ENCODE assay signal across 8 cellular contexts in the genomic region with DNA sequence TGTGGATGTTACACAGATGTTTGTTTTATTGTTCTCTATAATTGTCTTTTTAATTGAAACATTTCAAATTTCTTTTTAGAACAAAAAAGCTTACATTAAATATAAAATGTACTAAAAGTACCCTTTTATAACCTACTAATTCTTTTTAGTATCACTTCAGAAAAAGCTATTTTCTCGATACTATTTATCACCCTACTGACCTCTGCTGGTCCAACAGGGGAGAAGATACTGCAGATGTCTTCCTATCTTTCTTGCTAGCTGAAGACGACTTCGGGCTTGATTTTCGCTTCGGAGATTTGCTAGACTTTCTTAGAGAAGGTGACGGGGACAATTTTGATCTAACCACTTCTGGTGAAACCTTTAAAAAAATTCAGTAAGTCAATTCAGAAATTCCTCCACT. TPM values are rescaled to one million over a fixed set of nuclear protein-coding genes. Genes with fewer than 3 reads are reported as not detected.
A peak's percentile ranks its signal among the peaks of the same experiment; 100 is the strongest.
DNase-seq lines count a peak whose midpoint lies in the region; ATAC-seq, FAIRE-seq and TF ChIP-seq lines count a peak whose summit lies in the region.

No MANE protein-coding gene starts in this region.

- H3K4me2 ChIP-seq in keratinocyte (ENCODE audit: control insufficient read depth, extremely low read depth, insufficient read depth, low read depth, low read length) = no peak overlapping the region

- DNase-seq in AG20443 (ENCODE audit: low spot score) (peak; percentile 10), HEK293T (ENCODE audit: extremely low spot score) (peak; percentile 4), WTC11 (ENCODE audit: low spot score) (no peak), keratinocyte (ENCODE audit: low read depth, low spot score) (no peak), GM12891 (ENCODE audit: insufficient read length, low spot score) (no peak)
- no peak for DNase-seq in activated T-cell treated with anti-CD3 and anti-CD28 coated beads, Interleukin-2, amount 50 U/mL, for 24 hours

- H3K4me3 ChIP-seq in keratinocyte (ENCODE audit: control insufficient read depth in 2 of 3, extremely low read depth in 1 of 3, insufficient read depth in 2 of 3, low read depth in 1 of 3, low read length in 3 of 3) = no peak overlapping the region

- H3K27me3 Mint-ChIP-seq in WTC11 (ENCODE audit: low read depth) = no peaks in the 10 kb centered on the region
- H3K27me3 Mint-ChIP-seq in activated T-cell treated with anti-CD3 and anti-CD28 coated beads, Interleukin-2, amount 50 U/mL, for 24 hours = no peaks in the 10 kb centered on the region

- H3K27ac Mint-ChIP-seq in WTC11 = no peak overlapping the region
- H3K27ac Mint-ChIP-seq in activated T-cell treated with anti-CD3 and anti-CD28 coated beads, Interleukin-2, amount 50 U/mL, for 24 hours = no peak overlapping the region

- no peaks in the 10 kb centered on the region for H3K9me3 Mint-ChIP-seq in WTC11
- no peaks in the 10 kb centered on the region for H3K9me3 Mint-ChIP-seq in activated T-cell treated with anti-CD3 and anti-CD28 coated beads, Interleukin-2, amount 50 U/mL, for 24 hours

- TF ChIP-seq CTCF in WTC11 (IDR thresholded peaks at IDR 0.05) (no peak), keratinocyte (optimal IDR thresholded peaks at IDR 0.05 in 1 of 3, IDR thresholded peaks at IDR 0.05 in 1 of 3, conservative IDR thresholded peaks at IDR 0.05 in 1 of 3; ENCODE audit: extremely low read depth in 1 of 3, insufficient read depth in 2 of 3, low read length in 3 of 3) (peak; percentile 9 to 19 (median 11))

- H3K36me3 ChIP-seq in keratinocyte (ENCODE audit: control insufficient read depth in 2 of 2, extremely low read depth in 1 of 2, insufficient read depth in 2 of 2, low read length in 2 of 2) = peaks cover 6 to 13% of the 10 kb centered on the region in 2 experiments

- H3K9me3 ChIP-seq in keratinocyte (ENCODE audit: control insufficient read depth, low read depth, low read length) = no peaks in the 10 kb centered on the region

- no peak overlapping the region for H3K27ac ChIP-seq in keratinocyte (ENCODE audit: control insufficient read depth, insufficient read depth, low read length)

- no peaks in the 10 kb centered on the region for H3K9me1 ChIP-seq in keratinocyte (ENCODE audit: control insufficient read depth, extremely low read depth, insufficient read depth, low read length)

- no peak overlapping the region for H3K9ac ChIP-seq in keratinocyte (ENCODE audit: control insufficient read depth, extremely low read depth, insufficient read depth, low read length)

- no peaks in the 10 kb centered on the region for H3K27me3 ChIP-seq in keratinocyte (ENCODE audit: control insufficient read depth, extremely low read depth, insufficient read depth, low read length)

- dilution Hi-C loops in keratinocyte (cut with MboI; ENCODE audit: extremely low pct_ligation_motif_present, low sequenced_read_pairs) = no loop called here

- no peak for TF ChIP-seq POLR2A in GM12891 (IDR thresholded peaks at IDR 0.05; ENCODE audit: low read depth, low read length)

- H3K4me1 ChIP-seq in keratinocyte (ENCODE audit: control insufficient read depth, extremely low read depth, insufficient read depth, low read length) = peaks cover 6% of the 10 kb centered on the region

- no peaks in the 10 kb centered on the region for H4K20me1 ChIP-seq in keratinocyte (ENCODE audit: control insufficient read depth, extremely low read depth, insufficient read depth, low read length)

- FAIRE-seq in keratinocyte (lab: Jason Lieb, UNC) (no peak), GM12891 (lab: Jason Lieb, UNC) (no peak)

- H2AFZ ChIP-seq in keratinocyte (ENCODE audit: control insufficient read depth, low read length) = no peak overlapping the region

- no peak overlapping the region for H3K4me3 Mint-ChIP-seq in WTC11
- no peak overlapping the region for H3K4me3 Mint-ChIP-seq in activated T-cell treated with anti-CD3 and anti-CD28 coated beads, Interleukin-2, amount 50 U/mL, for 24 hours

- H3K4me1 Mint-ChIP-seq in WTC11 = no peaks in the 10 kb centered on the region
- H3K4me1 Mint-ChIP-seq in activated T-cell treated with anti-CD3 and anti-CD28 coated beads, Interleukin-2, amount 50 U/mL, for 24 hours (ENCODE audit: low read depth) = peaks cover 9% of the 10 kb centered on the region

- H3K36me3 Mint-ChIP-seq in WTC11 = peaks cover 25% of the 10 kb centered on the region
- H3K36me3 Mint-ChIP-seq in activated T-cell treated with anti-CD3 and anti-CD28 coated beads, Interleukin-2, amount 50 U/mL, for 24 hours (ENCODE audit: low read depth) = peaks cover 77% of the 10 kb centered on the region

- CTCF ChIA-PET in HEK293T (lab: Yijun Ruan, JAX) (interaction anchor here (0.9 kb wide), 1 partner anchor 9 kb away, joined by 4 read pairs; no protein-coding TSS in a partner anchor), WTC11 (lab: Charles Lee) (interaction anchor here (0.7 to 1.6 kb wide), 13 partner anchors 9 to 281 kb away, joined by 3 to 27 read pairs (median 3); no protein-coding TSS in a partner anchor)

- no peaks in the 10 kb centered on the region for H3K79me2 ChIP-seq in keratinocyte (ENCODE audit: control insufficient read depth, insufficient read depth, low read length)

- peak; percentile 32; the same call in 1 of the 2 replicates for ATAC-seq in WTC11
- ATAC-seq in HG03378 (IDR thresholded peaks at IDR 0.05; ENCODE audit: unreplicated experiment) = no peak
- no peak for ATAC-seq in HG03439 (IDR thresholded peaks at IDR 0.05; ENCODE audit: unreplicated experiment)

- POLR2A ChIA-PET in HEK293T (lab: Yijun Ruan, JAX) (no interaction called here), WTC11 (lab: Charles Lee) (no interaction called here)

TF ChIP-seq in HEK293T, 16 proteins besides CTCF, POLR2A, EP300 and RAD21:
- TF ChIP-seq BHLHE40 (IDR thresholded peaks at IDR 0.05; ENCODE audit: borderline replicate concordance) = no peak
- TF ChIP-seq SUZ12 (IDR thresholded peaks at IDR 0.05) = no peak
- no peak for TF ChIP-seq FOXK2 (IDR thresholded peaks at IDR 0.05)
- TF ChIP-seq FOXA1 (IDR thresholded peaks at IDR 0.05) = no peak
- TF ChIP-seq NFRKB (IDR thresholded peaks at IDR 0.05) = no peak
- no peak for TF ChIP-seq TARDBP (IDR thresholded peaks at IDR 0.05)

TF ChIP-seq in WTC11, 78 proteins besides CTCF, POLR2A, EP300 and RAD21 (continues in another document):
- TF ChIP-seq, protein P1, sequence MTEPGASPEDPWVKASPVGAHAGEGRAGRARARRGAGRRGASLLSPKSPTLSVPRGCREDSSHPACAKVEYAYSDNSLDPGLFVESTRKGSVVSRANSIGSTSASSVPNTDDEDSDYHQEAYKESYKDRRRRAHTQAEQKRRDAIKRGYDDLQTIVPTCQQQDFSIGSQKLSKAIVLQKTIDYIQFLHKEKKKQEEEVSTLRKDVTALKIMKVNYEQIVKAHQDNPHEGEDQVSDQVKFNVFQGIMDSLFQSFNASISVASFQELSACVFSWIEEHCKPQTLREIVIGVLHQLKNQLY (CRISPR knock-in tag; IDR thresholded peaks at IDR 0.05) = no peak
- TF ChIP-seq MYBL2 (CRISPR knock-in tag; IDR thresholded peaks at IDR 0.05) (no peak), CREM (CRISPR knock-in tag; IDR thresholded peaks at IDR 0.05) (no peak), ZNF416 (CRISPR knock-in tag; IDR thresholded peaks at IDR 0.05) (no peak), EMX1 (CRISPR knock-in tag; IDR thresholded peaks at IDR 0.05) (no peak), OVOL2 (CRISPR knock-in tag; IDR thresholded peaks at IDR 0.05; ENCODE audit: borderline replicate concordance) (no peak), GABPB1 (CRISPR knock-in tag; IDR thresholded peaks at IDR 0.05) (no peak)

TF ChIP-seq in GM12891, 5 proteins besides CTCF, POLR2A, EP300 and RAD21:
- TF ChIP-seq POU2F2 (IDR thresholded peaks at IDR 0.05; ENCODE audit: low read depth, low read length) = no peak
- no peak for TF ChIP-seq SPI1 (IDR thresholded peaks at IDR 0.05; ENCODE audit: low read depth, low read length)
- no peak for TF ChIP-seq POLR2AphosphoS5 (IDR thresholded peaks at IDR 0.05; ENCODE audit: low read depth, low read length)
- TF ChIP-seq TAF1 (IDR thresholded peaks at IDR 0.05; ENCODE audit: low read depth, low read length) = no peak
- no peak for TF ChIP-seq PAX5 (IDR thresholded peaks at IDR 0.05; ENCODE audit: insufficient read depth, low read length, severe bottlenecking)

RNA-seq across cellular contexts. Expression of gene ZC3H13, which starts 42.4 kb away (rescaled TPM):
- total RNA-seq in WTC11 (2021) = 49.7 to 56.9 TPM (median 54.2 TPM) in 3 replicates
- polyA plus RNA-seq in keratinocyte = 4.8 to 10.6 TPM (median 6.1 TPM) in 3 replicates
- 87.6 TPM for polyA plus RNA-seq in keratinocyte (2011; ENCODE audit: low read depth)
- polyA plus RNA-seq in keratinocyte (2011; cell fraction: cytosol; rRNA removed) = 6.3 and 8.7 TPM in 2 replicates
- polyA plus RNA-seq in keratinocyte (2011; cell fraction: nucleus; rRNA removed) = 20.5 and 25.2 TPM in 2 replicates
- polyA plus RNA-seq in keratinocyte (2012; ENCODE audit: low replicate concordance) = 22.6 and 31.7 TPM in 2 replicates
- polyA minus RNA-seq in keratinocyte = 5.9 to 20.1 TPM (median 11.7 TPM) in 3 replicates
- 7.5 TPM for polyA minus RNA-seq in keratinocyte (2011; cell fraction: cytosol; rRNA and poly(A)+ RNA removed)
- polyA minus RNA-seq in keratinocyte (2011; cell fraction: nucleus; rRNA and poly(A)+ RNA removed) = 13.0 and 26.4 TPM in 2 replicates
- polyA plus RNA-seq in GM12891 (2012; ENCODE audit: low read depth, missing spikeins) = 18.8 TPM

Comparison
In these comparisons a context has a peak if more than half of its experiments do, and no peak if none do; other contexts are left out.
1. DNase-seq: peak in AG20443 (single experiment) and HEK293T (single experiment); none in WTC11 (single experiment), keratinocyte (single experiment), GM12891 (single experiment) and activated T-cell treated with anti-CD3 and anti-CD28 coated beads, Interleukin-2, amount 50 U/mL, for 24 hours (single experiment).